In genomic region chr10:79392020-79392398, GRCh38 we compare ENCODE assay signal across 21 cellular contexts. TPM values are rescaled to one million over a fixed set of nuclear protein-coding genes. Genes with fewer than 3 reads are reported as not detected.
A peak's percentile ranks its signal among the peaks of the same experiment; 100 is the strongest.
DNase-seq lines count a peak whose midpoint lies in the region; ATAC-seq, FAIRE-seq and TF ChIP-seq lines count a peak whose summit lies in the region.
"Had no signal": no experiment of that assay in that cellular context is flagged by ENCODE, and none has a peak within 500 bp of the region (broad histone marks: within the 10 kb centered on the region; RNA-seq: fewer than 3 reads in every experiment).

No MANE protein-coding gene starts in this region.

- H3K4me3 Mint-ChIP-seq in chondrocyte (ENCODE audit: unreplicated experiment): no peak overlapping the region
- H3K4me3 Mint-ChIP-seq: activated naive CD4-positive, alpha-beta T cell treated with anti-CD3 and anti-CD28 coated beads for 36 hours; memory B cell; type B pancreatic cell had no signal

- H4K20me1 ChIP-seq in GM23248 (ENCODE audit: insufficient read depth): no peaks in the 10 kb centered on the region

- 84% methylated on average over 14 of the region's 14 CpGs for WGBS in esophagus muscularis mucosa
- 92 to 96% methylated on average over 14 of the region's 14 CpGs for WGBS in pancreas, 2 donors
- WGBS in GM23248 (ENCODE audit: low coverage in 1 of 2, low lambda C conversion rate in 2 of 2, missing lambda C conversion rate in 2 of 2), 2 experiments: 77 to 82% methylated on average over 13 to 14 of the region's 14 CpGs

- peaks cover 4% of the 10 kb centered on the region for H3K4me1 Mint-ChIP-seq in chondrocyte (ENCODE audit: low read depth)

- H3K36me3 Mint-ChIP-seq in chondrocyte (ENCODE audit: low read depth): peaks cover 8% of the 10 kb centered on the region
- H3K36me3 Mint-ChIP-seq: CD4-positive, alpha-beta memory T cell had no signal

- no peak for TF ChIP-seq EP300 in esophagus muscularis mucosa (IDR thresholded peaks at IDR 0.05)

- H3K27me3 ChIP-seq in right atrium auricular region (no peaks in the 10 kb centered on the region), esophagus muscularis mucosa (no peaks in the 10 kb centered on the region), pancreas (no peaks in the 10 kb centered on the region), upper lobe of right lung (no peaks in the 10 kb centered on the region), GM23248 (replicated peaks; ENCODE audit: insufficient read depth) (no peaks in the 10 kb centered on the region)
- H3K27me3 ChIP-seq: SJCRH30 had no signal

- in situ Hi-C loops in GM23248 (cut with MboI): no loop called here

- no peaks in the 10 kb centered on the region for H3F3A ChIP-seq in GM23248 (ENCODE audit: insufficient read depth)

- H3K27me3 Mint-ChIP-seq in chondrocyte (ENCODE audit: low read depth): no peaks in the 10 kb centered on the region
- H3K27me3 Mint-ChIP-seq: CD4-positive, alpha-beta memory T cell; type B pancreatic cell had no signal

- ATAC-seq in Right ventricle myocardium inferior (no peak), pancreas (no peak), upper lobe of right lung (no peak)

- H3K9me2 ChIP-seq in GM23248 (ENCODE audit: insufficient read depth): no peaks in the 10 kb centered on the region

- no peak overlapping the region for H3K27ac Mint-ChIP-seq in chondrocyte (ENCODE audit: unreplicated experiment)
- H3K27ac Mint-ChIP-seq: activated naive CD4-positive, alpha-beta T cell treated with anti-CD3 and anti-CD28 coated beads for 36 hours; CD4-positive, alpha-beta memory T cell; memory B cell; type B pancreatic cell had no signal

- H3K36me3 ChIP-seq in right atrium auricular region: peaks cover 19% of the 10 kb centered on the region
- H3K36me3 ChIP-seq in esophagus muscularis mucosa: peaks cover 0 to 55% (median 41%) of the 10 kb centered on the region in 4 donors
- no peaks in the 10 kb centered on the region for H3K36me3 ChIP-seq in pancreas
- peaks cover 2% of the 10 kb centered on the region for H3K36me3 ChIP-seq in upper lobe of right lung
- no peaks in the 10 kb centered on the region; the same call in 1 of the 2 replicates for H3K36me3 ChIP-seq in GM23248 (ENCODE audit: low read depth)

- intact Hi-C loops in Right ventricle myocardium inferior (cut with DNase I) (no loop called here), esophagus muscularis mucosa (cut with DNase I) (no loop called here), pancreas (cut with DNase I) (no loop called here), upper lobe of right lung (cut with DNase I) (no loop called here)

- H3K4me3 ChIP-seq in right atrium auricular region (no peak overlapping the region), esophagus muscularis mucosa (no peak overlapping the region), pancreas (no peak overlapping the region), upper lobe of right lung (no peak overlapping the region), GM23248 (no peak overlapping the region)
- H3K4me3 ChIP-seq: SJCRH30, skin epidermis had no signal

- H3K79me2 ChIP-seq in GM23248 (ENCODE audit: insufficient read depth): peaks cover 32% of the 10 kb centered on the region

- peak; percentile 56 for DNase-seq in Right ventricle myocardium inferior (ENCODE audit: missing footprints)
- DNase-seq in right atrium auricular region (ENCODE audit: low spot score): no peak
- DNase-seq in esophagus muscularis mucosa (ENCODE audit: extremely low spot score): no peak
- peak in 4 of 6 donors; percentile 1 to 45 (median 22) for DNase-seq in pancreas
- DNase-seq in upper lobe of right lung: peak; percentile 56
- DNase-seq in H54 (ENCODE audit: insufficient read length, low spot score): no peak
- DNase-seq in GM23248: no peak
- no peak for DNase-seq in chondrocyte (ENCODE audit: low spot score)
- DNase-seq: activated CD4-positive, alpha-beta T cell treated with anti-CD3 and anti-CD28 coated beads for 1 hour; activated naive CD4-positive, alpha-beta T cell treated with anti-CD3 and anti-CD28 coated beads for 36 hours; CD4-positive, alpha-beta memory T cell; dermis blood vessel endothelial cell; DMS53; NCI-H1105; NCI-H2107; NCI-H526; stimulated activated CD4-positive, alpha-beta T cell treated with anti-CD3 and anti-CD28 coated beads, Interleukin-4, amount 100 ng/mL, for 24 hours had no signal

- H3K27ac ChIP-seq in right atrium auricular region (peak overlapping the region in 1 of 2 donors; percentile 24), esophagus muscularis mucosa (replicated peaks in 1 of 4) (peak overlapping the region; percentile 48 to 91 (median 64)), pancreas (no peak overlapping the region), upper lobe of right lung (no peak overlapping the region), GM23248 (no peak overlapping the region)
- H3K27ac ChIP-seq: SJCRH30 had no signal

- TF ChIP-seq POLR2A in esophagus muscularis mucosa (IDR thresholded peaks at IDR 0.05; ENCODE audit: low read depth) (no peak), H54 (IDR thresholded peaks at IDR 0.05; ENCODE audit: low read depth, low read length) (no peak)

- H3K9me3 ChIP-seq in right atrium auricular region: no peaks in the 10 kb centered on the region
- no peaks in the 10 kb centered on the region for H3K9me3 ChIP-seq in esophagus muscularis mucosa
- no peaks in the 10 kb centered on the region for H3K9me3 ChIP-seq in pancreas
- no peaks in the 10 kb centered on the region for H3K9me3 ChIP-seq in upper lobe of right lung
- H3K9me3 ChIP-seq in GM23248 (ENCODE audit: low read depth): no peaks in the 10 kb centered on the region
- H3K9me3 ChIP-seq: SJCRH30 had no signal

- no peaks in the 10 kb centered on the region for H3K9me3 Mint-ChIP-seq in chondrocyte (ENCODE audit: low read depth)
- H3K9me3 Mint-ChIP-seq: activated naive CD4-positive, alpha-beta T cell treated with anti-CD3 and anti-CD28 coated beads for 36 hours; CD4-positive, alpha-beta memory T cell; memory B cell; type B pancreatic cell had no signal

- H3K9ac ChIP-seq in GM23248: no peak overlapping the region

- no peak for TF ChIP-seq CTCF in right atrium auricular region (IDR thresholded peaks at IDR 0.05)
- no peak for TF ChIP-seq CTCF in esophagus muscularis mucosa (IDR thresholded peaks at IDR 0.05)
- TF ChIP-seq CTCF in pancreas (IDR thresholded peaks at IDR 0.05): no peak
- no peak for TF ChIP-seq CTCF in upper lobe of right lung (IDR thresholded peaks at IDR 0.05)
- no peak for TF ChIP-seq CTCF in chondrocyte (IDR thresholded peaks at IDR 0.05)

- H3K4me1 ChIP-seq in right atrium auricular region: peaks cover 0 to 44% of the 10 kb centered on the region in 2 donors
- H3K4me1 ChIP-seq in esophagus muscularis mucosa: peaks cover 0 to 80% (median 53%) of the 10 kb centered on the region in 4 donors
- no peaks in the 10 kb centered on the region for H3K4me1 ChIP-seq in pancreas
- H3K4me1 ChIP-seq in upper lobe of right lung: peaks cover 13% of the 10 kb centered on the region
- H3K4me1 ChIP-seq in GM23248 (ENCODE audit: insufficient read depth): peaks cover 12% of the 10 kb centered on the region; the same call in 1 of the 2 replicates

- FAIRE-seq in pancreas (lab: Jason Lieb, UNC) (no peak), H54 (lab: Jason Lieb, UNC) (no peak)

- H3K4me2 ChIP-seq in GM23248 (ENCODE audit: unreplicated experiment): no peak overlapping the region

- no peak overlapping the region for H2AFZ ChIP-seq in GM23248

RNA-seq across cellular contexts. Expression of gene PPIF, which starts 44.7 kb away (rescaled TPM):
- total RNA-seq in Right ventricle myocardium inferior (151 TPM), right atrium auricular region (10 to 100 TPM; 63.0 to 87.6 TPM), esophagus muscularis mucosa (10 to 100 TPM; 19.5 to 42.2 (median 24.4) TPM), pancreas (10 to 100 TPM; 35.8 to 61.8 (median 46.8) TPM), upper lobe of right lung (30.7 TPM), chondrocyte (11.0 to 16.2 TPM (median 15.2 TPM) in 3 replicates)
- polyA plus RNA-seq in pancreas (10 to 100 TPM; 21.2 to 37.0 TPM), GM23248 (2016; fragmentation: Nextera tagmentation; extraction: Ambion mirVana) (45.5 and 50.8 TPM in 2 replicates)
- total RNA-seq in GM23248 (2014; rRNA removed; shearing (Covaris generic)): 18.7 and 24.6 TPM in 2 replicates

RNA-seq across cellular contexts. Expression of gene ZCCHC24, which starts 53.4 kb away (rescaled TPM):
- total RNA-seq in Right ventricle myocardium inferior (60.1 TPM), right atrium auricular region (10 to 100 TPM; 45.6 to 85.9 TPM), esophagus muscularis mucosa (100 to 1,000 TPM; 100 to 156 (median 120) TPM), pancreas (10 to 100 TPM in 1 of 6 donors, 1 to 10 TPM in 5; 3.5 to 13.2 (median 6.9) TPM), upper lobe of right lung (32.4 TPM), chondrocyte (37.4 to 45.1 TPM (median 43.8 TPM) in 3 replicates)
- polyA plus RNA-seq in pancreas (10 to 100 TPM in 1 of 2 donors, 1 to 10 TPM in 1; 6.6 to 10.4 TPM), GM23248 (2016; fragmentation: Nextera tagmentation; extraction: Ambion mirVana) (29.3 and 30.4 TPM in 2 replicates)
- 30.3 and 34.0 TPM in 2 replicates for total RNA-seq in GM23248 (2014; rRNA removed; shearing (Covaris generic))

Comparison
In these comparisons a context has a peak if more than half of its experiments do, and no peak if none do; other contexts are left out.
1. DNase-seq: peak in Right ventricle myocardium inferior (single experiment), pancreas (4 of 6) and upper lobe of right lung (single experiment); none in right atrium auricular region (single experiment), esophagus muscularis mucosa (single experiment), H54 (single experiment), GM23248 (single experiment) and chondrocyte (single experiment).
2. H3K27ac ChIP-seq: peak in esophagus muscularis mucosa (4 of 4); none in pancreas (0 of 4), upper lobe of right lung (single experiment) and GM23248 (single experiment).